ENCODE assay signal across 13 cellular contexts in the genomic region with DNA sequence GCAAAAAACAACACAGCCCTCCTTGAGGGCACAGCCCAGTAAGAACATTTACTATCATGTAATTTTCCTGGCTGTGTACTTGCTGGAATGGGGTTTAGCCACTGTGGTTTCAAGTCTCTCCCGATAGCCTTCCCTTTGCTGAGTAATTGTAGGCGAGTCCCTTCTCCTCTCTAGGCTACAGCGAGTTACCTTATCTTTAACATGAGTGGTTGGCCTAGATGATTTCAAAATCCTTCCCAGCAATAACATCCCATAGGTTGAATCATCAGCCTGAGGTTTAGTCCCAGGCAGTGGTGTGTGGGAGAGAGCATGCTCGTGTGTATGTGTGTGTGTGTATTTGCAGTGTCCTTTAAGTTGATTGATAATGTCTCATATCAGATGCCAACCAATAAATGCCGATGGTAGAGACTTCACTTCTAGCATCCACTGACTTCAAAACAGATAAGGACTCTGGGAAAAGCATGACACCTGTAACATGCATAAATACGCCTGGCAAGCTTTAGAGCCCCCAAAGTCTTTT.
DNase-seq lines count a peak whose midpoint lies in the region; TF ChIP-seq lines count a peak whose summit lies in the region.
"Had no signal": no experiment of that assay in that cellular context is flagged by ENCODE, and none has a peak within 500 bp of the region (broad histone marks: within the 10 kb centered on the region; RNA-seq: fewer than 3 reads in every experiment).

No MANE protein-coding gene starts in this region.

- in situ Hi-C loops in ACHN (cut with HindIII; ENCODE audit: low pct_ligation_motif_present, low pct_unique_long_range_greater_than_20kb, low sequenced_read_pairs), result no loop called here

- DNase-seq in ACHN (peak; percentile 41), HT1080 (ENCODE audit: low read depth) (peak; percentile 97), UCSD-AML1 (lab: John Stamatoyannopoulos, UW; ENCODE audit: unreplicated experiment) (peak; percentile 31), hepatic stellate cell (ENCODE audit: low spot score) (peak; percentile 95), colonic mucosa (no peak), NCI-H1048 (lab: John Stamatoyannopoulos, UW) (no peak), DMS79 (lab: John Stamatoyannopoulos, UW) (no peak)
- no peak for DNase-seq in NK-92 treated with Interleukin-12 subunit alpha and Interleukin-12 subunit beta, amount 100 ng/mL, for 24 hours (lab: John Stamatoyannopoulos, UW)
- DNase-seq: activated T-cell treated with anti-CD3 and anti-CD28 coated beads, Interleukin-2, amount 50 U/mL, for 48 hours; naive B cell; NCI-H524; tibial artery had no signal

- H3K27ac ChIP-seq in colonic mucosa, result no peak overlapping the region
- H3K27ac ChIP-seq: BLaER1, tibial artery had no signal

- intact Hi-C loops in colonic mucosa (cut with DNase I), result no loop called here

- H3K4me3 ChIP-seq in colonic mucosa, result no peak overlapping the region
- H3K4me3 ChIP-seq: BLaER1, tibial artery had no signal

- no peak overlapping the region for H3K9ac ChIP-seq in colonic mucosa (ENCODE audit: low read depth in 2 of 2, low read length in 2 of 2)
- H3K9ac ChIP-seq: BLaER1 had no signal

- no peaks in the 10 kb centered on the region for H3K9me3 ChIP-seq in colonic mucosa
- H3K9me3 ChIP-seq: BLaER1, tibial artery had no signal

- TF ChIP-seq CTCF in colonic mucosa (IDR thresholded peaks at IDR 0.05), result no peak

- no peaks in the 10 kb centered on the region for H3K36me3 ChIP-seq in colonic mucosa
- H3K36me3 ChIP-seq: BLaER1, tibial artery had no signal

- H3K27me3 ChIP-seq in colonic mucosa, result no peaks in the 10 kb centered on the region
- H3K27me3 ChIP-seq: BLaER1 had no signal

- H3K4me1 ChIP-seq in colonic mucosa, result peaks cover 10% of the 10 kb centered on the region
- H3K4me1 ChIP-seq: BLaER1, tibial artery had no signal

Comparison
In these comparisons a context has a peak if more than half of its experiments do, and no peak if none do; other contexts are left out.
1. DNase-seq: peak in ACHN (single experiment), HT1080 (single experiment), UCSD-AML1 (single experiment) and hepatic stellate cell (single experiment); none in colonic mucosa (single experiment), NCI-H1048 (single experiment), NK-92 treated with Interleukin-12 subunit alpha and Interleukin-12 subunit beta, amount 100 ng/mL, for 24 hours (single experiment) and DMS79 (single experiment).